In genomic region chr15:92818658-92819311, GRCh38 we compare ENCODE assay signal across 8 cellular contexts.
DNase-seq lines count a peak whose midpoint lies in the region; ATAC-seq and TF ChIP-seq lines count a peak whose summit lies in the region.

No MANE protein-coding gene starts in this region.

- no peak for TF ChIP-seq CTCF in prostate gland (IDR thresholded peaks at IDR 0.05)

- H3K4me3 ChIP-seq in duodenal mucosa (ENCODE audit: low read depth in 1 of 2, low read length in 2 of 2) (peak overlapping the region in 1 of 2 donors; percentile 88), prostate gland (no peak overlapping the region)

- H3K27me3 ChIP-seq in duodenal mucosa (ENCODE audit: control insufficient read depth in 1 of 2, insufficient read depth in 2 of 2, low read length in 2 of 2) (no peaks in the 10 kb centered on the region), prostate gland (replicated peaks; ENCODE audit: insufficient read depth) (no peaks in the 10 kb centered on the region)

- POLR2A ChIA-PET in HEK293T (lab: Yijun Ruan, JAX): interaction anchor here (0.6 to 11.2 kb wide), 11 partner anchors 9 to 1810 kb away, joined by 3 to 341 read pairs (median 13); partner anchors contain the start of gene CHD2

- ATAC-seq in GM21737 (IDR thresholded peaks at IDR 0.05; ENCODE audit: unreplicated experiment) (no peak), GM19397 (IDR thresholded peaks at IDR 0.05; ENCODE audit: unreplicated experiment) (no peak)

- H3K9me3 ChIP-seq in duodenal mucosa (ENCODE audit: control insufficient read depth in 1 of 2, low read length in 2 of 2) (no peaks in the 10 kb centered on the region), prostate gland (no peaks in the 10 kb centered on the region)

- H3K4me1 ChIP-seq in duodenal mucosa (ENCODE audit: control insufficient read depth in 1 of 2, insufficient read depth in 2 of 2, low read length in 2 of 2) (peaks cover 6 to 26% of the 10 kb centered on the region in 2 donors), prostate gland (replicated peaks) (peaks cover 10% of the 10 kb centered on the region)

- peak overlapping the region in 1 of 2 donors; percentile 12 for H3K9ac ChIP-seq in duodenal mucosa (ENCODE audit: low read depth in 1 of 2, low read length in 2 of 2)

- 35% methylated on average over 16 of the region's 16 CpGs for WGBS in prostate gland

- H3K36me3 ChIP-seq in duodenal mucosa (ENCODE audit: control insufficient read depth in 1 of 2, insufficient read depth in 2 of 2, low read length in 2 of 2) (no peaks in the 10 kb centered on the region), prostate gland (no peaks in the 10 kb centered on the region)

- TF ChIP-seq POLR2A in prostate gland (IDR thresholded peaks at IDR 0.05): no peak

- intact Hi-C loops in prostate gland (cut with DNase I): no loop called here

- H3K27ac ChIP-seq in duodenal mucosa (ENCODE audit: low read depth, low read length) (peak overlapping the region; percentile 17), prostate gland (peak overlapping the region; percentile 93 to 96)

- DNase-seq in HEK293T (ENCODE audit: extremely low spot score) (peak; percentile 43), NCI-H748 treated with DMSO at 0.1 percent for 48 hours (lab: John Stamatoyannopoulos, UW) (peak; percentile 27), prostate gland (ENCODE audit: low spot score) (no peak), NCI-H2171 (lab: John Stamatoyannopoulos, UW) (no peak)
- DNase-seq in stimulated activated naive CD4-positive, alpha-beta T cell (lab: John Stamatoyannopoulos, UW): no peak

- CTCF ChIA-PET in HEK293T (lab: Yijun Ruan, JAX): interaction anchor here (1.2 to 1.6 kb wide), 3 partner anchors 11 to 103 kb away, joined by 3 to 6 read pairs (median 3); no protein-coding TSS in a partner anchor

TF ChIP-seq in HEK293T, 16 proteins besides CTCF, POLR2A, EP300 and RAD21:
- TF ChIP-seq CTBP1 (IDR thresholded peaks at IDR 0.05; ENCODE audit: borderline replicate concordance): no peak
- TF ChIP-seq SP1 (IDR thresholded peaks at IDR 0.05): no peak
- no peak for TF ChIP-seq ZNF384 (IDR thresholded peaks at IDR 0.05)

Comparison
In these comparisons a context has a peak if more than half of its experiments do, and no peak if none do; other contexts are left out.
1. DNase-seq: peak in HEK293T (single experiment) and NCI-H748 treated with DMSO at 0.1 percent for 48 hours (single experiment); none in prostate gland (single experiment), NCI-H2171 (single experiment) and stimulated activated naive CD4-positive, alpha-beta T cell (0 of 6).